In genomic region chr17:41284043-41284442, GRCh38 we compare ENCODE assay signal across 1 cellular context.
TF ChIP-seq lines count a peak whose summit lies in the region.

No MANE protein-coding gene starts in this region.

TF ChIP-seq in IMR-90, 13 proteins besides CTCF, POLR2A, EP300 and RAD21 (continued from another document):
- TF ChIP-seq USF2 (IDR thresholded peaks at IDR 0.05; ENCODE audit: low read depth, low read length): no peak
- TF ChIP-seq ELK1 (IDR thresholded peaks at IDR 0.05; ENCODE audit: borderline replicate concordance, low read depth, low read length): no peak
- TF ChIP-seq NFE2L2 (IDR thresholded peaks at IDR 0.05; ENCODE audit: low read depth, low read length): no peak
- TF ChIP-seq CEBPB (IDR thresholded peaks at IDR 0.05; ENCODE audit: low read depth, low read length): no peak
- no peak for TF ChIP-seq RCOR1 (IDR thresholded peaks at IDR 0.05; ENCODE audit: insufficient replicate concordance, low read length)
